In the genomic region with DNA sequence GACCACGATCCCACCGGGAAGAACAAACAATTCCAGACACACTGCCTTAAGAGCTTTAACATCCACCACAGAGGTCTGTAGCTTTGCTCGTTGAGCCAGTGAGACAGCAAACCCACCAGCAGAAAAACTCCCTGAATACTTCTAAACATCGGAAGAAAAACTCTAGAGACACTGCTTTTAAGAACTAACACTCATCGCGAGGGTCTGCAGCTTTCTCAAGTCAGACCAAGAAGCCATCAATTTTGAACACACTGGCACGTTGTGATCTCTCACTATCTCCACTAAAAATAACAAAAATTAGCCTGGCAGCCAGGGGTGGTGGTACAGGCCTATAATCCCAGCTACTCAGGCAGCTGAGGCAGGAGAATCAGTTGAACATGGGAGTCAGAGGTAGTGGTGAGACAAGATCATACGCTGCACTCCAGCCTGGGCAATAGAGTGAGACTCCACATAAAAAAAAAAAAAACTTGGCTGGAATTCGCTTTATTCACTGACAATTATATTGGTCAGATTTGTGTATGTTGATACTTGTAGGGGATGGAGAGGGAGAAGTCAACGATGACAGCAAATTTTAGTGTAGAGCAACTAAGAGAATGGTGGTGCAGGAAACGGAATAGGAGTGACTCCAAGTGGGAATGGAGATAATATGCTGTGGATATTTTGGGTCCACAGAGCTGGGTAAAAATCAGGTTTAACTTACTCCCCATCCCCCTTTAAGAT, we compare ENCODE assay signal across 1 cellular context.
TF ChIP-seq lines count a peak whose summit lies in the region.

No MANE protein-coding gene starts in this region.

TF ChIP-seq in endothelial cell of umbilical vein, 7 proteins besides CTCF, POLR2A, EP300 and RAD21:
- TF ChIP-seq EZH2 (IDR thresholded peaks at IDR 0.05; ENCODE audit: borderline replicate concordance, low read depth, low read length, severe bottlenecking) (no peak), POLR2AphosphoS5 (IDR thresholded peaks at IDR 0.05; ENCODE audit: insufficient read depth, low read depth, low read length) (no peak), GATA2 (IDR thresholded peaks at IDR 0.05; ENCODE audit: insufficient read depth, insufficient read length, low read depth, low read length) (no peak), MYC (IDR thresholded peaks at IDR 0.05; ENCODE audit: low read depth, low read length) (no peak), FOS (IDR thresholded peaks at IDR 0.05; ENCODE audit: borderline replicate concordance, insufficient read depth, low read length) (no peak), JUN (IDR thresholded peaks at IDR 0.05; ENCODE audit: borderline replicate concordance, insufficient read depth, insufficient read length, low read depth) (no peak)
- TF ChIP-seq, protein P1, sequence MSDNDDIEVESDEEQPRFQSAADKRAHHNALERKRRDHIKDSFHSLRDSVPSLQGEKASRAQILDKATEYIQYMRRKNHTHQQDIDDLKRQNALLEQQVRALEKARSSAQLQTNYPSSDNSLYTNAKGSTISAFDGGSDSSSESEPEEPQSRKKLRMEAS (IDR thresholded peaks at IDR 0.05; ENCODE audit: insufficient read depth, insufficient read length), result no peak
